In genomic region chr4:147334478-147334877, GRCh38 we compare ENCODE assay signal across 24 cellular contexts.
DNase-seq lines count a peak whose midpoint lies in the region; ATAC-seq and TF ChIP-seq lines count a peak whose summit lies in the region.
"Had no signal": no experiment of that assay in that cellular context is flagged by ENCODE, and none has a peak within 500 bp of the region (broad histone marks: within the 10 kb centered on the region; RNA-seq: fewer than 3 reads in every experiment).

No MANE protein-coding gene starts in this region.

- TF ChIP-seq POLR2A in tibial nerve (IDR thresholded peaks at IDR 0.05): no peak

- H3K4me3 ChIP-seq in A673 (ENCODE audit: low read depth, low read length, poor library complexity, severe bottlenecking) (no peak overlapping the region), tibial nerve (no peak overlapping the region), H7 (ENCODE audit: insufficient read depth, low read depth, low read length) (no peak overlapping the region)
- H3K4me3 ChIP-seq: A549, breast epithelium had no signal

- H3K4me1 Mint-ChIP-seq in chondrocyte (ENCODE audit: low read depth): peaks cover 49% of the 10 kb centered on the region
- no peaks in the 10 kb centered on the region for H3K4me1 Mint-ChIP-seq in CD4-positive, alpha-beta T cell (ENCODE audit: low read depth)
- H3K4me1 Mint-ChIP-seq: activated CD4-positive, alpha-beta T cell treated with anti-CD3 and anti-CD28 coated beads for 36 hours; CD4-positive, alpha-beta memory T cell; stimulated activated memory B cell treated with anti-CD40 and anti-IgM and Interleukin-4, amounts not matched to agents 10 μg/mL and 1 μg/mL and 100 μg/mL, for 72 hours had no signal

- H3K9me3 Mint-ChIP-seq in chondrocyte (ENCODE audit: low read depth): no peaks in the 10 kb centered on the region
- no peaks in the 10 kb centered on the region for H3K9me3 Mint-ChIP-seq in CD4-positive, alpha-beta T cell
- H3K9me3 Mint-ChIP-seq: stimulated activated memory B cell treated with anti-CD40 and anti-IgM and Interleukin-4, amounts not matched to agents 10 μg/mL and 1 μg/mL and 100 μg/mL, for 72 hours; type B pancreatic cell had no signal

- H3K9me3 ChIP-seq in A673 (ENCODE audit: low read depth, low read length, poor library complexity, severe bottlenecking) (no peaks in the 10 kb centered on the region), tibial nerve (no peaks in the 10 kb centered on the region)
- H3K9me3 ChIP-seq in CD4-positive, alpha-beta T cell (ENCODE audit: control insufficient read depth, low read length): no peaks in the 10 kb centered on the region
- H3K9me3 ChIP-seq: A549, breast epithelium had no signal

- H3K36me3 ChIP-seq in A673 (ENCODE audit: insufficient read depth, low read length, poor library complexity, severe bottlenecking): no peaks in the 10 kb centered on the region
- H3K36me3 ChIP-seq in tibial nerve: no peaks in the 10 kb centered on the region
- H3K36me3 ChIP-seq in H7 (replicated peaks; ENCODE audit: control insufficient read depth, insufficient read depth, low read length): no peaks in the 10 kb centered on the region
- H3K36me3 ChIP-seq: breast epithelium had no signal

- CTCF ChIA-PET in A673 (lab: Charles Lee): no interaction called here
- CTCF ChIA-PET in CD4-positive, alpha-beta T cell (lab: Charles Lee): interaction anchor here (1.3 kb wide), 1 partner anchor 13 kb away, joined by 5 read pairs; no protein-coding TSS in a partner anchor

- H3K27me3 ChIP-seq in A673 (replicated peaks; ENCODE audit: insufficient read depth, low read depth, low read length, poor library complexity): no peaks in the 10 kb centered on the region
- H3K27me3 ChIP-seq in tibial nerve: no peaks in the 10 kb centered on the region
- H3K27me3 ChIP-seq in CD4-positive, alpha-beta T cell (ENCODE audit: control insufficient read depth, insufficient read depth, low read length): no peaks in the 10 kb centered on the region
- H3K27me3 ChIP-seq in H7 (ENCODE audit: control insufficient read depth, insufficient read depth, low read length): no peaks in the 10 kb centered on the region
- H3K27me3 ChIP-seq: breast epithelium had no signal

- POLR2A ChIA-PET in A673 (lab: Charles Lee; ENCODE audit: low non-redundant PET): interaction anchor here (0.7 to 1.0 kb wide), 2 partner anchors 34 to 42 kb away, joined by 3 read pairs; no protein-coding TSS in a partner anchor
- POLR2A ChIA-PET in CD4-positive, alpha-beta T cell (lab: Charles Lee): interaction anchor here (0.6 kb wide), 1 partner anchor 16 kb away, joined by 3 read pairs; no protein-coding TSS in a partner anchor

- no peaks in the 10 kb centered on the region for H3K36me3 Mint-ChIP-seq in chondrocyte (ENCODE audit: low read depth)
- no peaks in the 10 kb centered on the region for H3K36me3 Mint-ChIP-seq in CD4-positive, alpha-beta T cell (ENCODE audit: low read depth)
- H3K36me3 Mint-ChIP-seq: CD4-positive, alpha-beta memory T cell; stimulated activated memory B cell treated with anti-CD40 and anti-IgM and Interleukin-4, amounts not matched to agents 10 μg/mL and 1 μg/mL and 100 μg/mL, for 72 hours had no signal

- intact Hi-C loops in A673 (cut with micrococcal nuclease; ENCODE audit: unreplicated experiment): loop anchor here (5.0 kb wide), 1 partner anchor 78 kb away; no protein-coding TSS in a partner anchor
- intact Hi-C loops in CD4-positive, alpha-beta T cell (cut with DNase I, micrococcal nuclease): no loop called here

- TF ChIP-seq CTCF in A673 (conservative IDR thresholded peaks at IDR 0.05; ENCODE audit: low read depth, low read length) (no peak), chondrocyte (IDR thresholded peaks at IDR 0.05) (no peak), tibial nerve (IDR thresholded peaks at IDR 0.05) (no peak)
- no peak for TF ChIP-seq CTCF in CD4-positive, alpha-beta T cell (IDR thresholded peaks at IDR 0.05)

- TF ChIP-seq EP300 in tibial nerve (IDR thresholded peaks at IDR 0.05): no peak

- DNase-seq in A673 (ENCODE audit: low spot score): peak; percentile 96
- DNase-seq in LoVo (ENCODE audit: low spot score): peak; percentile 56
- no peak for DNase-seq in chondrocyte (ENCODE audit: low spot score)
- peak; percentile 79 for DNase-seq in iris pigment epithelial cell (ENCODE audit: low read depth)
- DNase-seq in amygdala (lab: John Stamatoyannopoulos, UW): no peak
- DNase-seq in tibial nerve (ENCODE audit: low spot score in 2 of 2): no peak
- DNase-seq in CD4-positive, alpha-beta T cell: no peak
- no peak for DNase-seq in H7
- DNase-seq: activated CD4-positive, alpha-beta T cell treated with anti-CD3 and anti-CD28 coated beads for 36 hours; activated CD8-positive, alpha-beta memory T cell treated with anti-CD3 and anti-CD28 coated beads, Interleukin-2, amount 50 U/mL, for 48 hours; activated naive CD4-positive, alpha-beta T cell; CD4-positive, alpha-beta memory T cell; effector memory CD8-positive, alpha-beta T cell; glutamatergic neuron; midbrain; NCI-H1105; NK-92 treated with Interleukin-12 subunit alpha and Interleukin-12 subunit beta, amount 100 ng/mL, for 24 hours; nucleus accumbens; SHP77 treated with DMSO at 0.1 percent for 48 hours; T-helper 9 cell had no signal

- no peak for ATAC-seq in CD4-positive, alpha-beta T cell (ENCODE audit: poor library complexity)
- ATAC-seq: A549; activated CD4-positive, alpha-beta T cell treated with anti-CD3 and anti-CD28 coated beads for 36 hours; effector memory CD8-positive, alpha-beta T cell; stimulated activated memory B cell treated with anti-CD40 and anti-IgM and Interleukin-4, amounts not matched to agents 10 μg/mL and 1 μg/mL and 100 μg/mL, for 72 hours had no signal

- no peaks in the 10 kb centered on the region for H3K27me3 Mint-ChIP-seq in chondrocyte (ENCODE audit: low read depth)
- H3K27me3 Mint-ChIP-seq in CD4-positive, alpha-beta T cell: peaks cover 6% of the 10 kb centered on the region
- H3K27me3 Mint-ChIP-seq: CD4-positive, alpha-beta memory T cell; effector memory CD8-positive, alpha-beta T cell; stimulated activated memory B cell treated with anti-CD40 and anti-IgM and Interleukin-4, amounts not matched to agents 10 μg/mL and 1 μg/mL and 100 μg/mL, for 72 hours had no signal

- H3K27ac Mint-ChIP-seq in chondrocyte (ENCODE audit: unreplicated experiment): peak overlapping the region; percentile 46
- no peak overlapping the region for H3K27ac Mint-ChIP-seq in CD4-positive, alpha-beta T cell
- H3K27ac Mint-ChIP-seq: activated CD4-positive, alpha-beta T cell treated with anti-CD3 and anti-CD28 coated beads for 36 hours; CD4-positive, alpha-beta memory T cell; effector memory CD8-positive, alpha-beta T cell; stimulated activated memory B cell treated with anti-CD40 and anti-IgM and Interleukin-4, amounts not matched to agents 10 μg/mL and 1 μg/mL and 100 μg/mL, for 72 hours; type B pancreatic cell had no signal

- 48% methylated on average over 1 of the region's 1 CpG for WGBS in tibial nerve, 2 donors

- no TSS peak for BruUV-seq in A673 (replicated peaks; lab: Mats Ljungman, UMichigan)

- peak overlapping the region; percentile 81 for H3K27ac ChIP-seq in A673 (ENCODE audit: low read depth, low read length, poor library complexity, severe bottlenecking)
- H3K27ac ChIP-seq in tibial nerve: no peak overlapping the region
- no peak overlapping the region for H3K27ac ChIP-seq in CD4-positive, alpha-beta T cell (ENCODE audit: low read depth, low read length)
- H3K27ac ChIP-seq: A549, breast epithelium had no signal

- peaks cover 38% of the 10 kb centered on the region for H3K4me1 ChIP-seq in A673 (ENCODE audit: insufficient read depth, low read length, poor library complexity, severe bottlenecking)
- peaks cover 0 to 3% (median 0%) of the 10 kb centered on the region in 4 donors for H3K4me1 ChIP-seq in tibial nerve
- H3K4me1 ChIP-seq: A549, breast epithelium had no signal

- H3K4me3 Mint-ChIP-seq in chondrocyte (ENCODE audit: unreplicated experiment): no peak overlapping the region
- no peak overlapping the region for H3K4me3 Mint-ChIP-seq in CD4-positive, alpha-beta T cell
- H3K4me3 Mint-ChIP-seq: activated CD4-positive, alpha-beta T cell treated with anti-CD3 and anti-CD28 coated beads for 36 hours; CD4-positive, alpha-beta memory T cell; effector memory CD8-positive, alpha-beta T cell; stimulated activated memory B cell treated with anti-CD40 and anti-IgM and Interleukin-4, amounts not matched to agents 10 μg/mL and 1 μg/mL and 100 μg/mL, for 72 hours; type B pancreatic cell had no signal

Comparison
In these comparisons a context has a peak if more than half of its experiments do, and no peak if none do; other contexts are left out.
1. DNase-seq: peak in A673 (single experiment), LoVo (single experiment) and iris pigment epithelial cell (single experiment); none in chondrocyte (single experiment), amygdala (0 of 56), tibial nerve (0 of 2), CD4-positive, alpha-beta T cell (0 of 10) and H7 (single experiment).